ENCODE assay signal across 10 cellular contexts in genomic region chr9:121765021-121765950, GRCh38.
DNase-seq lines count a peak whose midpoint lies in the region; ATAC-seq and TF ChIP-seq lines count a peak whose summit lies in the region.
"Had no signal": no experiment of that assay in that cellular context is flagged by ENCODE, and none has a peak within 500 bp of the region (broad histone marks: within the 10 kb centered on the region; RNA-seq: fewer than 3 reads in every experiment).

No MANE protein-coding gene starts in this region.

- no peaks in the 10 kb centered on the region for H3K27me3 ChIP-seq in GM23338 (ENCODE audit: insufficient read depth)
- no peaks in the 10 kb centered on the region for H3K27me3 ChIP-seq in body of pancreas
- no peaks in the 10 kb centered on the region for H3K27me3 ChIP-seq in skeletal muscle tissue (ENCODE audit: control insufficient read depth in 3 of 3, insufficient read depth in 3 of 3, low read length in 3 of 3)

- H3K36me3 Mint-ChIP-seq in GM23338 (ENCODE audit: low read depth), result peaks cover 41% of the 10 kb centered on the region
- H3K36me3 Mint-ChIP-seq in activated CD4-positive, alpha-beta T cell treated with anti-CD3 and anti-CD28 coated beads, Interleukin-2, amount 10 ng/mL, durations not matched to agents 24 days and 14 days (ENCODE audit: low read depth), result no peaks in the 10 kb centered on the region

- peak; percentile 17; the same call in 1 of the 3 replicates for ATAC-seq in GM23338
- peak; percentile 86 for ATAC-seq in body of pancreas
- peak; percentile 78 to 83 for ATAC-seq in left cardiac atrium
- no peak for ATAC-seq in GM18517 (IDR thresholded peaks at IDR 0.05; ENCODE audit: unreplicated experiment)
- ATAC-seq: activated CD4-positive, alpha-beta T cell treated with anti-CD3 and anti-CD28 coated beads for 36 hours; stimulated activated naive CD8-positive, alpha-beta T cell treated with anti-CD3 and anti-CD28 coated beads, Interleukin-15, Interleukin-2, amounts not matched to agents 100 U/mL and 50 U/mL, for 24 hours had no signal

- H4K20me1 ChIP-seq in GM23338 (replicated peaks; ENCODE audit: insufficient read depth), result peaks cover 4% of the 10 kb centered on the region; the same call in 1 of the 2 replicates

- H3K27ac ChIP-seq in GM23338 (ENCODE audit: low read depth) (no peak overlapping the region; the same call in 1 of the 2 replicates), body of pancreas (peak overlapping the region; percentile 71 to 88 (median 84)), skeletal muscle tissue (ENCODE audit: low read depth, low read length) (peak overlapping the region; percentile 65)

- DNase-seq in GM23338 (ENCODE audit: low spot score) (no peak), body of pancreas (peak; percentile 74 to 85 (median 83)), left cardiac atrium (peak; percentile 63), lower leg skin (ENCODE audit: low spot score in 2 of 2) (no peak), islet precursor cell (no peak)
- no peak for DNase-seq in activated CD4-positive, alpha-beta T cell treated with anti-CD3 and anti-CD28 coated beads, Interleukin-2, amount 10 ng/mL, durations not matched to agents 24 days and 14 days
- DNase-seq: activated CD4-positive, alpha-beta T cell treated with anti-CD3 and anti-CD28 coated beads for 36 hours; stimulated activated naive CD8-positive, alpha-beta T cell treated with anti-CD3 and anti-CD28 coated beads, Interleukin-15, Interleukin-2, amounts not matched to agents 100 U/mL and 50 U/mL, for 24 hours had no signal

- H3K9ac ChIP-seq in skeletal muscle tissue (ENCODE audit: low read depth in 1 of 3, low read length in 3 of 3), result peak overlapping the region in 1 of 3 donors; percentile 64

- H2AFZ ChIP-seq in GM23338, result no peak overlapping the region

- H3K4me3 Mint-ChIP-seq in GM23338, result no peak overlapping the region
- no peak overlapping the region for H3K4me3 Mint-ChIP-seq in activated CD4-positive, alpha-beta T cell treated with anti-CD3 and anti-CD28 coated beads, Interleukin-2, amount 10 ng/mL, durations not matched to agents 24 days and 14 days
- H3K4me3 Mint-ChIP-seq: activated CD4-positive, alpha-beta T cell treated with anti-CD3 and anti-CD28 coated beads for 36 hours had no signal

- H3K27ac Mint-ChIP-seq in GM23338, result peak overlapping the region; percentile 72; the same call in 1 of the 2 replicates
- no peak overlapping the region for H3K27ac Mint-ChIP-seq in activated CD4-positive, alpha-beta T cell treated with anti-CD3 and anti-CD28 coated beads, Interleukin-2, amount 10 ng/mL, durations not matched to agents 24 days and 14 days
- H3K27ac Mint-ChIP-seq: activated CD4-positive, alpha-beta T cell treated with anti-CD3 and anti-CD28 coated beads for 36 hours had no signal

- 12 to 48% methylated on average over 5 to 8 of the region's 8 CpGs for WGBS in body of pancreas, 2 donors
- 74 to 75% methylated on average over 8 of the region's 8 CpGs for WGBS in lower leg skin, 2 donors

- no peak overlapping the region for H3K4me2 ChIP-seq in GM23338

- no peak overlapping the region for H3K4me3 ChIP-seq in GM23338
- no peak overlapping the region for H3K4me3 ChIP-seq in body of pancreas
- H3K4me3 ChIP-seq in skeletal muscle tissue (ENCODE audit: low read length in 3 of 3), result peak overlapping the region in 1 of 3 donors; percentile 13
- no peak overlapping the region for H3K4me3 ChIP-seq in lower leg skin (ENCODE audit: low read depth, poor library complexity, severe bottlenecking)

- no peaks in the 10 kb centered on the region for H3K9me3 ChIP-seq in body of pancreas
- no peaks in the 10 kb centered on the region for H3K9me3 ChIP-seq in skeletal muscle tissue (ENCODE audit: control insufficient read depth in 3 of 3, low read length in 3 of 3)

- H3K27me3 Mint-ChIP-seq in GM23338 (ENCODE audit: insufficient read depth, low read depth, poor library complexity), result peaks cover 10% of the 10 kb centered on the region
- H3K27me3 Mint-ChIP-seq in activated CD4-positive, alpha-beta T cell treated with anti-CD3 and anti-CD28 coated beads, Interleukin-2, amount 10 ng/mL, durations not matched to agents 24 days and 14 days, result no peaks in the 10 kb centered on the region
- H3K27me3 Mint-ChIP-seq: activated CD4-positive, alpha-beta T cell treated with anti-CD3 and anti-CD28 coated beads for 36 hours had no signal

- no peaks in the 10 kb centered on the region; the same call in 2 of the 3 replicates for H3K9me3 Mint-ChIP-seq in GM23338
- no peaks in the 10 kb centered on the region for H3K9me3 Mint-ChIP-seq in activated CD4-positive, alpha-beta T cell treated with anti-CD3 and anti-CD28 coated beads, Interleukin-2, amount 10 ng/mL, durations not matched to agents 24 days and 14 days

- H3K4me1 ChIP-seq in GM23338 (ENCODE audit: insufficient read depth) (no peaks in the 10 kb centered on the region), body of pancreas (peaks cover 28% of the 10 kb centered on the region), skeletal muscle tissue (ENCODE audit: control insufficient read depth in 3 of 3, insufficient read depth in 3 of 3, low read length in 3 of 3) (peaks cover 13 to 27% (median 26%) of the 10 kb centered on the region in 3 donors)

- intact Hi-C loops in body of pancreas (cut with DNase I) (no loop called here), left cardiac atrium (cut with DNase I) (no loop called here), lower leg skin (cut with DNase I; ENCODE audit: low total_unique reads) (no loop called here)
- intact Hi-C loops in activated CD4-positive, alpha-beta T cell treated with anti-CD3 and anti-CD28 coated beads, Interleukin-2, amount 10 ng/mL, durations not matched to agents 24 days and 14 days (cut with micrococcal nuclease), result no loop called here

- TF ChIP-seq CTCF in GM23338 (conservative IDR thresholded peaks at IDR 0.05; ENCODE audit: low read depth in 2 of 2), result no peak
- TF ChIP-seq CTCF in body of pancreas (IDR thresholded peaks at IDR 0.05), result peak in 5 of 7 experiments; percentile 16 to 66 (median 57)
- TF ChIP-seq CTCF in lower leg skin (IDR thresholded peaks at IDR 0.05), result no peak

- H3K4me1 Mint-ChIP-seq in GM23338, result peaks cover 4% of the 10 kb centered on the region; the same call in 1 of the 3 replicates
- H3K4me1 Mint-ChIP-seq in activated CD4-positive, alpha-beta T cell treated with anti-CD3 and anti-CD28 coated beads, Interleukin-2, amount 10 ng/mL, durations not matched to agents 24 days and 14 days, result no peaks in the 10 kb centered on the region
- H3K4me1 Mint-ChIP-seq: activated CD4-positive, alpha-beta T cell treated with anti-CD3 and anti-CD28 coated beads for 36 hours had no signal

- H3K36me3 ChIP-seq in GM23338 (ENCODE audit: insufficient read depth), result peaks cover 10% of the 10 kb centered on the region; the same call in 1 of the 2 replicates
- peaks cover 0 to 7% of the 10 kb centered on the region in 2 donors for H3K36me3 ChIP-seq in body of pancreas (replicated peaks in 1 of 2; ENCODE audit: insufficient read depth in 1 of 2, low read depth in 2 of 2)
- H3K36me3 ChIP-seq in skeletal muscle tissue (ENCODE audit: control insufficient read depth in 3 of 3, insufficient read depth in 3 of 3, low read length in 3 of 3), result peaks cover 71 to 85% (median 85%) of the 10 kb centered on the region in 3 donors

- no peaks in the 10 kb centered on the region for H3K9me2 ChIP-seq in GM23338 (ENCODE audit: insufficient read depth)

- peak in 1 of 3 donors; percentile 9 for TF ChIP-seq POLR2A in body of pancreas (IDR thresholded peaks at IDR 0.05)
- TF ChIP-seq POLR2A in lower leg skin (IDR thresholded peaks at IDR 0.05), result no peak

- no peaks in the 10 kb centered on the region for H3K79me2 ChIP-seq in GM23338 (replicated peaks; ENCODE audit: insufficient read depth)

- H3F3A ChIP-seq in GM23338 (replicated peaks; ENCODE audit: low read depth), result no peaks in the 10 kb centered on the region

TF ChIP-seq in GM23338, 12 proteins besides CTCF, POLR2A, EP300 and RAD21 (continues in another document):
- TF ChIP-seq STAT1 (IDR thresholded peaks at IDR 0.05; ENCODE audit: unreplicated experiment), result no peak
- TF ChIP-seq ZNF114 (CRISPR knock-in tag; IDR thresholded peaks at IDR 0.05), result no peak
- TF ChIP-seq NANOG (IDR thresholded peaks at IDR 0.05; ENCODE audit: borderline replicate concordance), result no peak

Comparison
In these comparisons a context has a peak if more than half of its experiments do, and no peak if none do; other contexts are left out.
1. DNase-seq: peak in body of pancreas (4 of 4) and left cardiac atrium (single experiment); none in GM23338 (single experiment), activated CD4-positive, alpha-beta T cell treated with anti-CD3 and anti-CD28 coated beads, Interleukin-2, amount 10 ng/mL, durations not matched to agents 24 days and 14 days (single experiment), lower leg skin (0 of 2) and islet precursor cell (single experiment).
2. CTCF ChIP-seq: peak in body of pancreas (5 of 7); none in GM23338 (0 of 2) and lower leg skin (0 of 3).